Comparison of ENCODE assay signal across 17 cellular contexts in the genomic region with DNA sequence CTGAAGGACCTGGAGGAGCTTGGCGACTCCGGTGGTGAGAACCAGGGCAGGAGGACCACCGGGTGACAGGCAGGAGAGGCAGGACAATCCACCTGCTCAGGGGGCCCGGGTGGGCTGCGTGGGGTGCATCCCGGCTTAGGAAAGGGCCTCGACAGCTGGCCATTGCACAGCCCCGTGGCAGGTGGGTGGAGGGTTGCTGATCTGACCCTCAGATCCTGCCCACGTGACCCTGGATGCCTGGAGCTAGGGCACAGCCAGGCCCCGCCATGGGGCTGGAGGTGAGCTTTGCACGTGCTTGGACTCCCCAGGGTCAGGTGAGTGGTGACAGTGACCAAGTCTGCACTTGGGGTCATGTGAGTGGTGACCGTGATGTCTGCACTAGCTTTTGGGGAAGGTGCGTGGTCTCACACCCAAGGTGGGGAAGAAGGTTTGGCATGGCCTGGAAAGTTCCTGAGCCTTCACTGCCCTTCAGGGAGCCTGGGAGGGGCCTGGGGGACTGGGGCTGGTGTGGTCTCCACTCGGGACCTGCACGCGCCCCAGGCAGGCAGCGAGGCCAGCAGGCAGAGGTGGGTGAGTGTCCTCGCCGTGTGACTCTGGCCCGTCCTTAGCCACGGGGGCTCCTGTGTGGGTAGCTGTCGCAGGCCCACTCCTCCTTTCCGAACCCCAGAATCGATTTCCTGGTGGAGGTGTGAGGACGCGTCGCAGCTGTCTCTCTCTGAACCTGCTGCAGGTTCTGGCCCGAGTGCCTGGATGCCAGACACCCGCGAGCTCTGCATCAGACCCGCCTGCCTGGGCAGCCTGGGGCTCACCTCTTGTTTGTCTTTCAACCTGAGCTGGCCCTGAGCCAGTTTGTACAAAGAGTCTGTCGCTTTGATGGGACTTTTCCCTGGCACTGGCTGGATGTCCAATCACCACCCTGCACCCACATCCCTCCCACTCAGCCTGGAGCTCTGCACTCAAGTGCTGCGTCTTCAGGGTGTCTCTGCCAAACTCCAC. TPM values are rescaled to one million over a fixed set of nuclear protein-coding genes. Genes with fewer than 3 reads are reported as not detected.
DNase-seq lines count a peak whose midpoint lies in the region; ATAC-seq, FAIRE-seq and TF ChIP-seq lines count a peak whose summit lies in the region.
"Had no signal": no experiment of that assay in that cellular context is flagged by ENCODE, and none has a peak within 500 bp of the region (broad histone marks: within the 10 kb centered on the region; RNA-seq: fewer than 3 reads in every experiment).

No MANE protein-coding gene starts in this region.

- no peaks in the 10 kb centered on the region for H4K20me1 ChIP-seq in PC-3 (ENCODE audit: low read length)

- H3K18ac ChIP-seq in neuronal stem cell (ENCODE audit: low read length) = no peak overlapping the region

- peak overlapping the region; percentile 41 for H2AK5ac ChIP-seq in neuronal stem cell (ENCODE audit: low read depth, low read length)

- no peaks in the 10 kb centered on the region for H3K79me1 ChIP-seq in neuronal stem cell (ENCODE audit: low read depth, low read length)

- no peaks in the 10 kb centered on the region for H3K9me3 ChIP-seq in PC-3 (ENCODE audit: low read length)
- no peaks in the 10 kb centered on the region for H3K9me3 ChIP-seq in neuronal stem cell (replicated peaks in 1 of 2; ENCODE audit: control insufficient read depth in 2 of 2, insufficient read depth in 1 of 2, low read depth in 1 of 2, low read length in 2 of 2)
- H3K9me3 ChIP-seq: neutrophil, testis had no signal

- no CpG with 5 or more reads among the region's 33 CpGs for WGBS in neuronal stem cell (ENCODE audit: extremely low coverage in 2 of 2, insufficient read length in 2 of 2, insufficient replicate concordance in 1 of 2), 2 donors

- ATAC-seq in PC-3 (peak; percentile 13; the same call in 1 of the 2 replicates), GM18867 (IDR thresholded peaks at IDR 0.05; ENCODE audit: unreplicated experiment) (no peak), GM18511 (IDR thresholded peaks at IDR 0.05; ENCODE audit: unreplicated experiment) (no peak)

- no peak for FAIRE-seq in D721Med (lab: Jason Lieb, UNC)
- FAIRE-seq: small intestine had no signal

- H3K4ac ChIP-seq in neuronal stem cell (ENCODE audit: low read length) = no peak overlapping the region

- peak; percentile 62 for DNase-seq in NCI-H146 (lab: John Stamatoyannopoulos, UW)
- DNase-seq in NCI-H146 treated with DMSO at 0.1 percent for 48 hours (lab: John Stamatoyannopoulos, UW; ENCODE audit: unreplicated experiment) = no peak
- peak; percentile 49 for DNase-seq in LNCaP clone FGC (ENCODE audit: low read depth)
- DNase-seq in PC-3 = peak; percentile 38
- DNase-seq in neuronal stem cell (ENCODE audit: low spot score) = no peak
- DNase-seq in D721Med (ENCODE audit: insufficient read length, low spot score) = no peak
- DNase-seq: 8988T; CD4-positive, alpha-beta memory T cell; hypothalamus; NCI-H1436 treated with DMSO at 0.1 percent for 48 hours; OCI-M1; small intestine; T-helper 9 cell; testis had no signal

- H3F3A ChIP-seq in PC-3 (ENCODE audit: low read length, unreplicated experiment) = no peaks in the 10 kb centered on the region

- H3K27me3 ChIP-seq in PC-3 (ENCODE audit: low read length) (peaks cover 19% of the 10 kb centered on the region), neuronal stem cell (ENCODE audit: control insufficient read depth in 3 of 3, insufficient read depth in 3 of 3, low read depth in 1 of 3, low read length in 3 of 3) (peaks cover 0 to 27% (median 0%) of the 10 kb centered on the region in 3 experiments)
- H3K27me3 ChIP-seq: testis had no signal

- POLR2A ChIA-PET in PC-3 (lab: Charles Lee; ENCODE audit: unreplicated experiment) = no interaction called here

- H2BK120ac ChIP-seq in neuronal stem cell (ENCODE audit: low read depth, low read length) = no peak overlapping the region

- H2BK5ac ChIP-seq in neuronal stem cell (ENCODE audit: low read length) = no peak overlapping the region

- H3K4me1 ChIP-seq in PC-3 (ENCODE audit: insufficient read depth, low read length) (no peaks in the 10 kb centered on the region), neuronal stem cell (ENCODE audit: control insufficient read depth in 2 of 2, insufficient read depth in 1 of 2, low read depth in 1 of 2, low read length in 2 of 2) (peaks cover 9 to 12% of the 10 kb centered on the region in 2 donors)

- no TSS peak for BruUV-seq in PC-3 (replicated peaks; lab: Mats Ljungman, UMichigan)

- peak overlapping the region; percentile 47 for H4K91ac ChIP-seq in neuronal stem cell (ENCODE audit: low read depth, low read length, poor library complexity)

- no peak overlapping the region for H3K23ac ChIP-seq in neuronal stem cell (ENCODE audit: low read depth, low read length, poor library complexity)

- H3K9ac ChIP-seq in PC-3 (ENCODE audit: low read length) (no peak overlapping the region), neuronal stem cell (ENCODE audit: low read depth, low read length, poor library complexity) (no peak overlapping the region)

- intact Hi-C loops in PC-3 (cut with micrococcal nuclease) = no loop called here

- H3K36me3 ChIP-seq in PC-3 (ENCODE audit: low read depth, low read length) = no peaks in the 10 kb centered on the region
- H3K36me3 ChIP-seq in neuronal stem cell (replicated peaks in 1 of 2; ENCODE audit: control insufficient read depth in 2 of 2, insufficient read depth in 2 of 2, low read length in 2 of 2) = no peaks in the 10 kb centered on the region
- H3K36me3 ChIP-seq: neutrophil had no signal

- no peak overlapping the region for H3K27ac ChIP-seq in PC-3 (ENCODE audit: low read length)
- no peak overlapping the region for H3K27ac ChIP-seq in neuronal stem cell (replicated peaks; ENCODE audit: low read length)
- H3K27ac ChIP-seq: neutrophil, testis had no signal

- CTCF ChIA-PET in PC-3 (lab: Charles Lee) = no interaction called here

- H3K14ac ChIP-seq in neuronal stem cell (ENCODE audit: low read length) = no peak overlapping the region

- no peaks in the 10 kb centered on the region for H3K79me2 ChIP-seq in PC-3 (ENCODE audit: low read length)

- no peak overlapping the region for H2BK12ac ChIP-seq in neuronal stem cell (ENCODE audit: low read length)

- no peaks in the 10 kb centered on the region for H3K9me2 ChIP-seq in PC-3 (replicated peaks; ENCODE audit: low read length)

- H3K4me2 ChIP-seq in PC-3 (ENCODE audit: low read length) (no peak overlapping the region), neuronal stem cell (ENCODE audit: insufficient read depth, low read length, poor library complexity, severe bottlenecking) (no peak overlapping the region)

- H4K8ac ChIP-seq in neuronal stem cell (ENCODE audit: low read depth, low read length) = no peak overlapping the region

- TF ChIP-seq CTCF in LNCaP clone FGC (IDR thresholded peaks at IDR 0.05; ENCODE audit: control insufficient read depth, extremely low read depth, insufficient read depth) (no peak), PC-3 (conservative IDR thresholded peaks at IDR 0.05; ENCODE audit: low read depth, low read length) (no peak), D721Med (IDR thresholded peaks at IDR 0.05; ENCODE audit: insufficient read depth, missing control alignments) (no peak)

- H2AFZ ChIP-seq in PC-3 (ENCODE audit: low read length) (no peak overlapping the region), neuronal stem cell (ENCODE audit: low read length) (no peak overlapping the region)

- H2BK15ac ChIP-seq in neuronal stem cell (ENCODE audit: low read length) = no peak overlapping the region

- H3K4me3 ChIP-seq in LNCaP clone FGC (ENCODE audit: low read depth, low read length) = no peak overlapping the region
- no peak overlapping the region for H3K4me3 ChIP-seq in PC-3 (ENCODE audit: low read length)
- H3K4me3 ChIP-seq in neuronal stem cell (ENCODE audit: low read length in 2 of 2) = no peak overlapping the region
- H3K4me3 ChIP-seq: testis had no signal

RNA-seq across cellular contexts. Expression of a gene that starts 35.9 kb away (rescaled TPM):
- total RNA-seq in PC-3 (2014; rRNA removed) = 54.2 and 66.6 TPM in 2 replicates
- polyA plus RNA-seq in neuronal stem cell (2013, experiment 1 of 2) = 16.6 TPM
- polyA plus RNA-seq in neuronal stem cell (2013, experiment 2 of 2) = 16.2 TPM

Comparison
In these comparisons a context has a peak if more than half of its experiments do, and no peak if none do; other contexts are left out.
1. DNase-seq: peak in NCI-H146 (single experiment), LNCaP clone FGC (single experiment) and PC-3 (single experiment); none in NCI-H146 treated with DMSO at 0.1 percent for 48 hours (single experiment), neuronal stem cell (single experiment) and D721Med (single experiment).